Comparison of ENCODE assay signal across 8 cellular contexts in the genomic region with DNA sequence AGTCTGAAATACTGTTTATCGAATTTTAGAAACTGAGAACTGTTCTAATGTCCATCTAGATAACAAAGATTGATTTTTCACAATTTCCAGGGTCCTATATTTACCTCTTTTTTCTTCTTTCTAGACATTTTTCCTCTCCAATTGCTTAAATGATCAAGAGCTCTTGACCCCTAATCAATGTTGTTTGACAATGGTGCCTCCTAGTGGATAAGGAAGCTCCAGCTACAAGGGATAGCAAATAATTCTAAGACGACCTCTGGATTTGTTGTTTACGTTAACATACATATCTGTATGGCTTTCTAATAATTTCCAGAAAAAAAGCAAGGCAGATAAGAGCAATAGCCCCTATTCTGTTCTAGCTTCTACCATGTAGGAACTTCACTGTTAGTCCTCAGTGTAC. TPM values are rescaled to one million over a fixed set of nuclear protein-coding genes. Genes with fewer than 3 reads are reported as not detected.
DNase-seq lines count a peak whose midpoint lies in the region; ATAC-seq, FAIRE-seq and TF ChIP-seq lines count a peak whose summit lies in the region.

No MANE protein-coding gene starts in this region.

- DNase-seq in ACHN: peak; percentile 28
- DNase-seq in GM12891 (ENCODE audit: insufficient read length, low spot score): peak; percentile 2
- peak; percentile 2 for DNase-seq in SW480 (ENCODE audit: low spot score)
- peak; percentile 4 for DNase-seq in hepatic stellate cell (ENCODE audit: low spot score)
- DNase-seq in sciatic nerve (ENCODE audit: low spot score): no peak
- DNase-seq in NCI-H1436 (lab: John Stamatoyannopoulos, UW): no peak
- no peak for DNase-seq in NCI-H524 treated with DMSO at 0.1 percent for 48 hours (lab: John Stamatoyannopoulos, UW)
- no peak for DNase-seq in activated T-helper 1 cell treated with anti-CD3 and anti-CD28 coated beads, Interleukin-12 subunit alpha, Interleukin-12 subunit beta, Interleukin-2, Interleukin-4 antibody, amounts not matched to agents 30 ng/mL and 10 ng/mL and 1 ng/mL, durations not matched to agents 14 hours and 24 hours and 36 hours (ENCODE audit: low spot score)

- no peaks in the 10 kb centered on the region for H3K27me3 Mint-ChIP-seq in activated T-helper 1 cell treated with anti-CD3 and anti-CD28 coated beads, Interleukin-12 subunit alpha, Interleukin-12 subunit beta, Interleukin-2, Interleukin-4 antibody, amounts not matched to agents 30 ng/mL and 10 ng/mL and 1 ng/mL, durations not matched to agents 14 hours and 24 hours and 36 hours (ENCODE audit: insufficient read depth)

- no peak overlapping the region for H3K4me3 Mint-ChIP-seq in activated T-helper 1 cell treated with anti-CD3 and anti-CD28 coated beads, Interleukin-12 subunit alpha, Interleukin-12 subunit beta, Interleukin-2, Interleukin-4 antibody, amounts not matched to agents 30 ng/mL and 10 ng/mL and 1 ng/mL, durations not matched to agents 14 hours and 24 hours and 36 hours

- no peaks in the 10 kb centered on the region for H3K9me3 Mint-ChIP-seq in activated T-helper 1 cell treated with anti-CD3 and anti-CD28 coated beads, Interleukin-12 subunit alpha, Interleukin-12 subunit beta, Interleukin-2, Interleukin-4 antibody, amounts not matched to agents 30 ng/mL and 10 ng/mL and 1 ng/mL, durations not matched to agents 14 hours and 24 hours and 36 hours

- H3K4me1 Mint-ChIP-seq in activated T-helper 1 cell treated with anti-CD3 and anti-CD28 coated beads, Interleukin-12 subunit alpha, Interleukin-12 subunit beta, Interleukin-2, Interleukin-4 antibody, amounts not matched to agents 30 ng/mL and 10 ng/mL and 1 ng/mL, durations not matched to agents 14 hours and 24 hours and 36 hours (ENCODE audit: low read depth): peaks cover 10% of the 10 kb centered on the region

- ATAC-seq in sciatic nerve: no peak

- TF ChIP-seq POLR2A in GM12891 (IDR thresholded peaks at IDR 0.05; ENCODE audit: low read depth, low read length): no peak

- H3K27ac Mint-ChIP-seq in activated T-helper 1 cell treated with anti-CD3 and anti-CD28 coated beads, Interleukin-12 subunit alpha, Interleukin-12 subunit beta, Interleukin-2, Interleukin-4 antibody, amounts not matched to agents 30 ng/mL and 10 ng/mL and 1 ng/mL, durations not matched to agents 14 hours and 24 hours and 36 hours: no peak overlapping the region

- FAIRE-seq in GM12891 (lab: Jason Lieb, UNC): peak; percentile 80

- in situ Hi-C loops in ACHN (cut with HindIII; ENCODE audit: low pct_ligation_motif_present, low pct_unique_long_range_greater_than_20kb, low sequenced_read_pairs): no loop called here

- intact Hi-C loops in sciatic nerve (cut with DNase I): no loop called here
- intact Hi-C loops in activated T-helper 1 cell treated with anti-CD3 and anti-CD28 coated beads, Interleukin-12 subunit alpha, Interleukin-12 subunit beta, Interleukin-2, Interleukin-4 antibody, amounts not matched to agents 30 ng/mL and 10 ng/mL and 1 ng/mL, durations not matched to agents 14 hours and 24 hours and 36 hours (cut with micrococcal nuclease): loop anchor here (1.0 to 5.0 kb wide), 4 partner anchors 25 to 578 kb away; no protein-coding TSS in a partner anchor

- H3K36me3 Mint-ChIP-seq in activated T-helper 1 cell treated with anti-CD3 and anti-CD28 coated beads, Interleukin-12 subunit alpha, Interleukin-12 subunit beta, Interleukin-2, Interleukin-4 antibody, amounts not matched to agents 30 ng/mL and 10 ng/mL and 1 ng/mL, durations not matched to agents 14 hours and 24 hours and 36 hours (ENCODE audit: low read depth): peaks cover 3% of the 10 kb centered on the region

TF ChIP-seq in GM12891, 5 proteins besides CTCF, POLR2A, EP300 and RAD21:
- TF ChIP-seq SPI1 (IDR thresholded peaks at IDR 0.05; ENCODE audit: low read depth, low read length) (no peak), TAF1 (IDR thresholded peaks at IDR 0.05; ENCODE audit: low read depth, low read length) (no peak), POLR2AphosphoS5 (IDR thresholded peaks at IDR 0.05; ENCODE audit: low read depth, low read length) (no peak), POU2F2 (IDR thresholded peaks at IDR 0.05; ENCODE audit: low read depth, low read length) (no peak), PAX5 (IDR thresholded peaks at IDR 0.05; ENCODE audit: insufficient read depth, low read length, severe bottlenecking) (no peak)

RNA-seq across cellular contexts. Expression of a gene that starts 35.8 kb away (rescaled TPM):
- 0.09 TPM for polyA plus RNA-seq in GM12891 (2012; ENCODE audit: low read depth, missing spikeins)
- total RNA-seq in sciatic nerve: 0.09 TPM
- total RNA-seq in activated T-helper 1 cell treated with anti-CD3 and anti-CD28 coated beads, Interleukin-12 subunit alpha, Interleukin-12 subunit beta, Interleukin-2, Interleukin-4 antibody, amounts not matched to agents 30 ng/mL and 10 ng/mL and 1 ng/mL, durations not matched to agents 14 hours and 24 hours and 36 hours: 0.08 and 0.49 TPM in 2 replicates

Comparison
In these comparisons a context has a peak if more than half of its experiments do, and no peak if none do; other contexts are left out.
1. DNase-seq: peak in ACHN (single experiment), GM12891 (single experiment), SW480 (single experiment) and hepatic stellate cell (single experiment); none in sciatic nerve (single experiment), NCI-H1436 (single experiment), NCI-H524 treated with DMSO at 0.1 percent for 48 hours (single experiment) and activated T-helper 1 cell treated with anti-CD3 and anti-CD28 coated beads, Interleukin-12 subunit alpha, Interleukin-12 subunit beta, Interleukin-2, Interleukin-4 antibody, amounts not matched to agents 30 ng/mL and 10 ng/mL and 1 ng/mL, durations not matched to agents 14 hours and 24 hours and 36 hours (single experiment).